21 cellular contexts compared by ENCODE assay signal in the genomic region with DNA sequence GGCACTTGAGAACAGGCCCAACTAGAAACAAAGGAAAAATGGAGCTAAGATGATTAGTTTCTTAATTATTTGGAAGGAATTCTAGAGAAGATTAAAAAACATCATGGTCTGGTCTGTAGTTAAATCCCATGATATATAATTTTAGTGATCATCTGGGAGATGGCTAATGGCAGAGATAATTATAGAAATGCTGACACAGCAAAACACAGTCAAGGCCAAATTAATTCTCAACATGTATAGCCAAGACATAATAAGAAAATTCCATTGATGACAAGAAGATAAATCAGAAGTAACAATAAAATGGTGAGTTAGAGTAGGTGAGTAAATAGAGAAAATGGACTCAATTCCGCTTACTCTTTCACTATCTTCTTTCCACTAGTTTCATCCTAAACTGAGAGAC.
"Had no signal": no experiment of that assay in that cellular context is flagged by ENCODE, and none has a peak within 500 bp of the region (broad histone marks: within the 10 kb centered on the region; RNA-seq: fewer than 3 reads in every experiment).

No MANE protein-coding gene starts in this region.

- H3K4me1 ChIP-seq: psoas muscle had no signal

- H3K27ac ChIP-seq: dorsolateral prefrontal cortex, hepatocyte, neutrophil, psoas muscle, skin epidermis, stomach, thoracic aorta, transverse colon had no signal

- H3K9me3 ChIP-seq: neutrophil, psoas muscle, stomach, thoracic aorta, transverse colon had no signal

- H3K27me3 ChIP-seq: dorsolateral prefrontal cortex, hepatocyte, neutrophil, stomach, transverse colon had no signal

- H3K4me2 ChIP-seq: hepatocyte had no signal

- ATAC-seq: left colon; naive thymus-derived CD4-positive, alpha-beta T cell; psoas muscle; sciatic nerve; stimulated activated naive B cell treated with anti-CD40 and anti-IgM and Interleukin-4, amounts not matched to agents 10 μg/mL and 1 μg/mL and 100 μg/mL, for 72 hours had no signal

- DNase-seq: cortex of kidney; dorsolateral prefrontal cortex; effector CD8-positive, alpha-beta T cell; foreskin melanocyte; head of caudate nucleus; left colon; mesendoderm; naive thymus-derived CD4-positive, alpha-beta T cell; psoas muscle; retina; stimulated activated CD4-positive, alpha-beta T cell treated with anti-CD3 and anti-CD28 coated beads, Interleukin-2, amount 100 ng/mL, for 24 hours; stimulated activated CD4-positive, alpha-beta T cell treated with anti-CD3 and anti-CD28 coated beads, Interleukin-4, amount 100 ng/mL, for 4 hours; stimulated activated naive B cell treated with anti-CD40 and anti-IgM and Interleukin-4, amounts not matched to agents 10 μg/mL and 1 μg/mL and 100 μg/mL, for 72 hours; stomach; substantia nigra; transverse colon had no signal

- H3K36me3 ChIP-seq: neutrophil, stomach, thoracic aorta, transverse colon had no signal

- H3K4me3 ChIP-seq: dorsolateral prefrontal cortex, hepatocyte, psoas muscle, skin epidermis, stomach, thoracic aorta, transverse colon had no signal

- H3K79me2 ChIP-seq: hepatocyte had no signal

- H2AFZ ChIP-seq: hepatocyte had no signal
